8 cellular contexts compared by ENCODE assay signal in genomic region chr3:44104668-44105321, GRCh38.
A peak's percentile ranks its signal among the peaks of the same experiment; 100 is the strongest.
DNase-seq lines count a peak whose midpoint lies in the region; ATAC-seq and TF ChIP-seq lines count a peak whose summit lies in the region.

No MANE protein-coding gene starts in this region.

- ATAC-seq in GM19452 (IDR thresholded peaks at IDR 0.05; ENCODE audit: unreplicated experiment) (peak; percentile 95), HG03432 (IDR thresholded peaks at IDR 0.05; ENCODE audit: unreplicated experiment) (peak; percentile 98)

- H3K9ac ChIP-seq in neuronal stem cell (ENCODE audit: low read depth, low read length, poor library complexity), result no peak overlapping the region

- no peaks in the 10 kb centered on the region for H3K9me2 ChIP-seq in OCI-LY7 (ENCODE audit: insufficient read depth, low read length)

- H3K9me3 ChIP-seq in OCI-LY7 (ENCODE audit: low read length) (no peaks in the 10 kb centered on the region), neuronal stem cell (replicated peaks in 1 of 2; ENCODE audit: control insufficient read depth in 2 of 2, insufficient read depth in 1 of 2, low read depth in 1 of 2, low read length in 2 of 2) (no peaks in the 10 kb centered on the region)

- H2BK120ac ChIP-seq in neuronal stem cell (ENCODE audit: low read depth, low read length), result no peak overlapping the region

- H3K4ac ChIP-seq in neuronal stem cell (ENCODE audit: low read length), result no peak overlapping the region

- H2AFZ ChIP-seq in OCI-LY7 (ENCODE audit: low read length) (no peak overlapping the region), neuronal stem cell (ENCODE audit: low read length) (no peak overlapping the region)

- intact Hi-C loops in OCI-LY7 (cut with micrococcal nuclease; ENCODE audit: unreplicated experiment), result no loop called here

- no TSS peak for BruUV-seq in OCI-LY7 (replicated peaks; lab: Mats Ljungman, UMichigan)

- H2BK12ac ChIP-seq in neuronal stem cell (ENCODE audit: low read length), result no peak overlapping the region

- H3K4me3 ChIP-seq in OCI-LY7 (ENCODE audit: low read depth, low read length, poor library complexity, severe bottlenecking), result no peak overlapping the region
- no peak overlapping the region for H3K4me3 ChIP-seq in neuronal stem cell (ENCODE audit: low read length in 2 of 2)

- no peak for TF ChIP-seq CTCF in OCI-LY7 (conservative IDR thresholded peaks at IDR 0.05; ENCODE audit: low read length)

- no peaks in the 10 kb centered on the region for H3K79me2 ChIP-seq in OCI-LY7 (ENCODE audit: insufficient read depth, low read depth, low read length)

- POLR2A ChIA-PET in OCI-LY7 (lab: Charles Lee), result interaction anchor here (0.7 kb wide), 1 partner anchor 370 kb away, joined by 3 read pairs; no protein-coding TSS in a partner anchor

- H2BK15ac ChIP-seq in neuronal stem cell (ENCODE audit: low read length), result no peak overlapping the region

- H2BK5ac ChIP-seq in neuronal stem cell (ENCODE audit: low read length), result no peak overlapping the region

- DNase-seq in AG20443 (ENCODE audit: low spot score), result peak; percentile 64
- DNase-seq in activated CD4-positive, alpha-beta T cell treated with anti-CD3 and anti-CD28 coated beads, Interleukin-2, amount 50 U/mL, for 4 hours, result peak; percentile 5 to 8
- peak; percentile 89 for DNase-seq in islet precursor cell
- DNase-seq in NCI-H524 treated with DMSO at 0.1 percent for 48 hours (lab: John Stamatoyannopoulos, UW), result no peak
- no peak for DNase-seq in OCI-LY7 (ENCODE audit: low spot score)
- no peak for DNase-seq in neuronal stem cell (ENCODE audit: low spot score)

- WGBS in neuronal stem cell (ENCODE audit: extremely low coverage in 2 of 2, insufficient read length in 2 of 2, insufficient replicate concordance in 1 of 2), 2 donors, result no CpG with 5 or more reads among the region's 4 CpGs

- no peak overlapping the region for H3K23ac ChIP-seq in neuronal stem cell (ENCODE audit: low read depth, low read length, poor library complexity)

- H3K14ac ChIP-seq in neuronal stem cell (ENCODE audit: low read length), result no peak overlapping the region

- no peak overlapping the region for H3K18ac ChIP-seq in neuronal stem cell (ENCODE audit: low read length)

- H3K36me3 ChIP-seq in OCI-LY7 (ENCODE audit: insufficient read depth, low read length) (no peaks in the 10 kb centered on the region), neuronal stem cell (replicated peaks in 1 of 2; ENCODE audit: control insufficient read depth in 2 of 2, insufficient read depth in 2 of 2, low read length in 2 of 2) (no peaks in the 10 kb centered on the region)

- CTCF ChIA-PET in OCI-LY7 (lab: Charles Lee; ENCODE audit: unreplicated experiment), result no interaction called here

- no peaks in the 10 kb centered on the region for H3K79me1 ChIP-seq in neuronal stem cell (ENCODE audit: low read depth, low read length)

- H4K20me1 ChIP-seq in OCI-LY7 (ENCODE audit: insufficient read depth, low read length), result no peaks in the 10 kb centered on the region

- no peak overlapping the region for H3K27ac ChIP-seq in OCI-LY7 (ENCODE audit: low read depth, low read length, poor library complexity, severe bottlenecking)
- no peak overlapping the region for H3K27ac ChIP-seq in neuronal stem cell (replicated peaks; ENCODE audit: low read length)

- no peak overlapping the region for H4K8ac ChIP-seq in neuronal stem cell (ENCODE audit: low read depth, low read length)

- no peak overlapping the region for H4K91ac ChIP-seq in neuronal stem cell (ENCODE audit: low read depth, low read length, poor library complexity)

- H3K4me2 ChIP-seq in OCI-LY7 (ENCODE audit: low read length) (no peak overlapping the region), neuronal stem cell (ENCODE audit: insufficient read depth, low read length, poor library complexity, severe bottlenecking) (no peak overlapping the region)

- H3K4me1 ChIP-seq in OCI-LY7 (ENCODE audit: insufficient read depth, low read length, poor library complexity, severe bottlenecking), result peaks cover 9% of the 10 kb centered on the region
- peaks cover 0 to 12% of the 10 kb centered on the region in 2 donors for H3K4me1 ChIP-seq in neuronal stem cell (ENCODE audit: control insufficient read depth in 2 of 2, insufficient read depth in 1 of 2, low read depth in 1 of 2, low read length in 2 of 2)

- H2AK5ac ChIP-seq in neuronal stem cell (ENCODE audit: low read depth, low read length), result no peak overlapping the region

- H3K27me3 ChIP-seq in neuronal stem cell (ENCODE audit: control insufficient read depth in 3 of 3, insufficient read depth in 3 of 3, low read depth in 1 of 3, low read length in 3 of 3), result no peaks in the 10 kb centered on the region

Comparison
In these comparisons a context has a peak if more than half of its experiments do, and no peak if none do; other contexts are left out.
1. DNase-seq: peak in AG20443 (single experiment), activated CD4-positive, alpha-beta T cell treated with anti-CD3 and anti-CD28 coated beads, Interleukin-2, amount 50 U/mL, for 4 hours (2 of 2) and islet precursor cell (single experiment); none in NCI-H524 treated with DMSO at 0.1 percent for 48 hours (single experiment), OCI-LY7 (single experiment) and neuronal stem cell (single experiment).